In genomic region chr12:62601765-62602444, GRCh38 we compare ENCODE assay signal across 8 cellular contexts.
DNase-seq lines count a peak whose midpoint lies in the region; ATAC-seq and TF ChIP-seq lines count a peak whose summit lies in the region.

No MANE protein-coding gene starts in this region.

- H3K4me1 Mint-ChIP-seq in chondrocyte (ENCODE audit: low read depth) (peaks cover 33% of the 10 kb centered on the region), nephron (peaks cover 36% of the 10 kb centered on the region)

- H3K4me3 Mint-ChIP-seq in chondrocyte (ENCODE audit: unreplicated experiment) = peak overlapping the region; percentile 86
- H3K4me3 Mint-ChIP-seq in nephron = peak overlapping the region; percentile 91 to 96 (median 96)

- peaks cover 14 to 39% (median 24%) of the 10 kb centered on the region in 10 experiments for H3K4me1 ChIP-seq in BLaER1 treated with 17β-estradiol and CSF1 and Interleukin-3, amounts not matched to agents 10 nM and 100 nM

- DNase-seq in Jurkat, Clone E6-1 (ENCODE audit: low read depth, low spot score) = no peak
- DNase-seq in chondrocyte (ENCODE audit: low spot score) = no peak
- DNase-seq in left colon = no peak
- no peak for DNase-seq in H4 (ENCODE audit: low spot score)

- peak overlapping the region; percentile 96 to 100 (median 99) for H3K9ac ChIP-seq in BLaER1 treated with 17β-estradiol and CSF1 and Interleukin-3, amounts not matched to agents 10 nM and 100 nM

- no peak for TF ChIP-seq CTCF in chondrocyte (IDR thresholded peaks at IDR 0.05)
- TF ChIP-seq CTCF in nephron (IDR thresholded peaks at IDR 0.05; ENCODE audit: unreplicated experiment in 3 of 3) = no peak

- no peaks in the 10 kb centered on the region for H3K9me3 ChIP-seq in BLaER1 treated with 17β-estradiol and CSF1 and Interleukin-3, amounts not matched to agents 10 nM and 100 nM (replicated peaks in 1 of 11)

- H3K27ac Mint-ChIP-seq in chondrocyte (ENCODE audit: unreplicated experiment) (peak overlapping the region; percentile 99), nephron (peak overlapping the region; percentile 100)

- H3K27me3 ChIP-seq in BLaER1 treated with 17β-estradiol and CSF1 and Interleukin-3, amounts not matched to agents 10 nM and 100 nM = no peaks in the 10 kb centered on the region

- H3K36me3 ChIP-seq in BLaER1 treated with 17β-estradiol and CSF1 and Interleukin-3, amounts not matched to agents 10 nM and 100 nM = peaks cover 0 to 11% (median 0%) of the 10 kb centered on the region in 11 experiments; a peak in 3 of 22 replicates

- peak overlapping the region; percentile 65 to 93 (median 82) for H3K4me3 ChIP-seq in BLaER1 treated with 17β-estradiol and CSF1 and Interleukin-3, amounts not matched to agents 10 nM and 100 nM
- H3K4me3 ChIP-seq in Jurkat, Clone E6-1 (ENCODE audit: low read length) = peak overlapping the region; percentile 85

- H3K9me3 Mint-ChIP-seq in chondrocyte (ENCODE audit: low read depth) = no peaks in the 10 kb centered on the region
- no peaks in the 10 kb centered on the region for H3K9me3 Mint-ChIP-seq in nephron

- intact Hi-C loops in left colon (cut with DNase I, micrococcal nuclease) = loop anchor here in 1 of 2 donors (5.0 kb wide), 1 partner anchor 190 kb away; no protein-coding TSS in a partner anchor

- H3K36me3 Mint-ChIP-seq in chondrocyte (ENCODE audit: low read depth) (peaks cover 2% of the 10 kb centered on the region), nephron (ENCODE audit: low read depth) (peaks cover under 1% of the 10 kb centered on the region)

- peak overlapping the region; percentile 97 to 100 (median 100) for H3K27ac ChIP-seq in BLaER1 treated with 17β-estradiol and CSF1 and Interleukin-3, amounts not matched to agents 10 nM and 100 nM

- H3K4me2 ChIP-seq in BLaER1 treated with 17β-estradiol and CSF1 and Interleukin-3, amounts not matched to agents 10 nM and 100 nM = peak overlapping the region; percentile 71 to 94 (median 81)

- no peaks in the 10 kb centered on the region for H3K27me3 Mint-ChIP-seq in chondrocyte (ENCODE audit: low read depth)
- H3K27me3 Mint-ChIP-seq in nephron (ENCODE audit: low read depth) = no peaks in the 10 kb centered on the region

- no peak for ATAC-seq in GM19351 (IDR thresholded peaks at IDR 0.05; ENCODE audit: unreplicated experiment)
- no peak for ATAC-seq in left colon
- ATAC-seq in GM21381 (IDR thresholded peaks at IDR 0.05; ENCODE audit: unreplicated experiment) = no peak

- H4K20me1 ChIP-seq in BLaER1 treated with 17β-estradiol and CSF1 and Interleukin-3, amounts not matched to agents 10 nM and 100 nM = peaks cover 0 to 23% (median 9%) of the 10 kb centered on the region in 11 experiments; a peak in 5 of 22 replicates
